In the genomic region with DNA sequence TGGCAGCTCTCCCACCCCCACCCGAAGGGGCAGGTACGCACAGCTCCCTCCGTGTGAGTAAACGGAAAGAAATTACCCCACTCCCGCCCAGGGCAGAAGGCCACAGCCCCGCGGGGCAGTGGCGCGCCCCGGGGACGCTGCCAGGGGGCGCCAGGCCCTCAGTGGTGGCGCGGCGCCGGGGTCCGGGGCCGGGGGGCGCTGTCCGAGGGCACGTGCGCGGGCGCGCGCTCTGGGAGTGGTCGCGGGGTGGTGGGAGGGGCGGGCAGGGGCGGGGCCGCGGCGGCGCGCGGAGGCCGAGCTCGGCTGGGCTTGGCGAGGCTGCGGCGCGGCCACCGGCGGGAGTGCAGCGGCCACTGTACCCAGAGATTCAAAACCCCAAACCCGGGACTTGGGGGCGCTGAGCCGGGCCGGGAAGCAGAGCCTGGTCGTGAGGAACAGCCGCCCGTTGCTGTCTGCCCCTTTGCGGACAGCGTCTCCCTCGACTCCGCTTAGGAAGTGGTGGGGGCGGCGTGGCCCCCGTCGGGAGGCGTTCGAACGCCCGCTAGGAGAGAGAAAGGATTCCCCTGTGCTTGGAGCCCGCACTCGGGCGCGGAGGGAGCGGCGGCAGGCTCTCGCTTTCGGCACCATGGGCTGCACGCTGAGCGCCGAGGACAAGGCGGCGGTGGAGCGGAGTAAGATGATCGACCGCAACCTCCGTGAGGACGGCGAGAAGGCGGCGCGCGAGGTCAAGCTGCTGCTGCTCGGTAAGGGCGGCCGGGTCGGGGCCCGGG, we compare ENCODE assay signal across 8 cellular contexts. TPM values are rescaled to one million over a fixed set of nuclear protein-coding genes. Genes with fewer than 3 reads are reported as not detected.
DNase-seq lines count a peak whose midpoint lies in the region; ATAC-seq and TF ChIP-seq lines count a peak whose summit lies in the region.

A gene (plus strand): TSS at position 296 of the 770 bp plus-strand sequence. CDS start 330 bp downstream, at position 626.

- peaks cover 17 to 27% of the 10 kb centered on the region in 2 donors for H3K27me3 Mint-ChIP-seq in CD4-positive, alpha-beta memory T cell

- 0 out of 2 replicates have a peak, but pooled peaks have one; percentile 8 for TF ChIP-seq CTCF in WI38 (IDR thresholded peaks at IDR 0.05; ENCODE audit: low read depth, low read length)
- TF ChIP-seq CTCF in lung (IDR thresholded peaks at IDR 0.05; ENCODE audit: control extremely low read depth, extremely low read depth) = no peak

- intact Hi-C loops in CD4-positive, alpha-beta memory T cell (cut with micrococcal nuclease) = no loop called here

- no peak for DNase-seq in CD4-positive, alpha-beta memory T cell
- DNase-seq in NCI-H1417 treated with DMSO at 0.1 percent for 48 hours (lab: John Stamatoyannopoulos, UW) = peak; percentile 31
- peak; percentile 71 for DNase-seq in lung (ENCODE audit: low spot score)
- DNase-seq in stimulated activated effector memory CD8-positive, alpha-beta T cell treated with anti-CD3 and anti-CD28 coated beads, Interleukin-12 subunit alpha, Interleukin-12 subunit beta, amount 100 ng/mL, for 72 hours (ENCODE audit: low spot score in 2 of 2) = no peak

- CTCF ChIA-PET in CD4-positive, alpha-beta memory T cell (lab: Charles Lee; ENCODE audit: partially characterized antibody) = no interaction called here

- H3K27me3 ChIP-seq in CD4-positive, alpha-beta memory T cell (ENCODE audit: insufficient read depth, low read length) = no peaks in the 10 kb centered on the region
- H3K27me3 ChIP-seq in lung (ENCODE audit: control insufficient read depth, insufficient read depth) = no peaks in the 10 kb centered on the region

- H3K36me3 ChIP-seq in CD4-positive, alpha-beta memory T cell (ENCODE audit: insufficient read depth, low read length) = no peaks in the 10 kb centered on the region
- no peaks in the 10 kb centered on the region for H3K36me3 ChIP-seq in lung (ENCODE audit: control insufficient read depth in 2 of 2, insufficient read depth in 2 of 2, low read length in 2 of 2)

- no peak within 1 kb of the TSS for H3K27ac ChIP-seq in CD4-positive, alpha-beta memory T cell (ENCODE audit: low read depth, low read length)
- H3K27ac ChIP-seq in lung (ENCODE audit: low read depth in 1 of 2, low read length in 1 of 2) = peak within 1 kb of the TSS; percentile 67 to 97

- POLR2A ChIA-PET in CD4-positive, alpha-beta memory T cell (lab: Charles Lee; ENCODE audit: partially characterized antibody) = no interaction called here

- no peaks in the 10 kb centered on the region for H3K4me1 ChIP-seq in CD4-positive, alpha-beta memory T cell (ENCODE audit: insufficient read depth, low read length)
- peaks cover 3 to 10% of the 10 kb centered on the region in 2 donors for H3K4me1 ChIP-seq in lung (ENCODE audit: control insufficient read depth in 2 of 2, insufficient read depth in 2 of 2, low read length in 2 of 2)

- in situ Hi-C loops in endometrial microvascular endothelial cells (cut with HindIII; ENCODE audit: inconsistent ontology term, low pct_unique_long_range_greater_than_20kb, low sequenced_read_pairs) = loop anchor here (25.0 kb wide), 1 partner anchor 528 kb away; no protein-coding TSS in a partner anchor

- H3K9me3 ChIP-seq in CD4-positive, alpha-beta memory T cell (ENCODE audit: control insufficient read depth in 1 of 2, low read length in 2 of 2) = no peaks in the 10 kb centered on the region
- H3K9me3 ChIP-seq in lung (ENCODE audit: control insufficient read depth in 2 of 2, insufficient read depth in 1 of 2, low read length in 1 of 2) = no peaks in the 10 kb centered on the region

- peak within 1 kb of the TSS in 2 of 7 donors; percentile 10 to 25 for H3K27ac Mint-ChIP-seq in CD4-positive, alpha-beta memory T cell
- H3K27ac Mint-ChIP-seq in stimulated activated effector memory CD8-positive, alpha-beta T cell treated with anti-CD3 and anti-CD28 coated beads, Interleukin-12 subunit alpha, Interleukin-12 subunit beta, amount 100 ng/mL, for 72 hours = no peak within 1 kb of the TSS

- 0 to 1% methylated on average over 70 to 92 of the region's 92 CpGs for WGBS in lung, 2 donors

- peaks cover 0 to 16% (median 5%) of the 10 kb centered on the region in 4 donors for H3K4me1 Mint-ChIP-seq in CD4-positive, alpha-beta memory T cell
- no peaks in the 10 kb centered on the region for H3K4me1 Mint-ChIP-seq in stimulated activated effector memory CD8-positive, alpha-beta T cell treated with anti-CD3 and anti-CD28 coated beads, Interleukin-12 subunit alpha, Interleukin-12 subunit beta, amount 100 ng/mL, for 72 hours

- H3K36me3 Mint-ChIP-seq in CD4-positive, alpha-beta memory T cell = no peaks in the 10 kb centered on the region
- no peaks in the 10 kb centered on the region for H3K36me3 Mint-ChIP-seq in stimulated activated effector memory CD8-positive, alpha-beta T cell treated with anti-CD3 and anti-CD28 coated beads, Interleukin-12 subunit alpha, Interleukin-12 subunit beta, amount 100 ng/mL, for 72 hours

- peak within 1 kb of the TSS; percentile 18 to 66 (median 55) for H3K4me3 Mint-ChIP-seq in CD4-positive, alpha-beta memory T cell
- peak within 1 kb of the TSS; percentile 7 for H3K4me3 Mint-ChIP-seq in stimulated activated effector memory CD8-positive, alpha-beta T cell treated with anti-CD3 and anti-CD28 coated beads, Interleukin-12 subunit alpha, Interleukin-12 subunit beta, amount 100 ng/mL, for 72 hours

- no peak within 1 kb of the TSS for H3K4me3 ChIP-seq in CD4-positive, alpha-beta memory T cell (ENCODE audit: low read length in 2 of 2)
- peak within 1 kb of the TSS; percentile 78 for H3K4me3 ChIP-seq in WI38 (ENCODE audit: low read depth, low read length)
- H3K4me3 ChIP-seq in lung = peak within 1 kb of the TSS; percentile 87

- ATAC-seq in GM21423 (IDR thresholded peaks at IDR 0.05; ENCODE audit: unreplicated experiment) (peak; percentile 38), lung (ENCODE audit: insufficient read depth, low FRiP score) (peak; percentile 83), HG02571 (IDR thresholded peaks at IDR 0.05; ENCODE audit: unreplicated experiment) (no peak)
- ATAC-seq in stimulated activated effector memory CD8-positive, alpha-beta T cell treated with anti-CD3 and anti-CD28 coated beads, Interleukin-12 subunit alpha, Interleukin-12 subunit beta, amount 100 ng/mL, for 72 hours = peak; percentile 37

- H3K9me3 Mint-ChIP-seq in CD4-positive, alpha-beta memory T cell = peaks cover 0 to 21% (median 9%) of the 10 kb centered on the region in 8 donors
- peaks cover 10% of the 10 kb centered on the region for H3K9me3 Mint-ChIP-seq in stimulated activated effector memory CD8-positive, alpha-beta T cell treated with anti-CD3 and anti-CD28 coated beads, Interleukin-12 subunit alpha, Interleukin-12 subunit beta, amount 100 ng/mL, for 72 hours

RNA-seq across cellular contexts. Expression of the gene that starts here (rescaled TPM):
- under 1 TPM; 0.49 to 0.78 TPM for total RNA-seq in CD4-positive, alpha-beta memory T cell
- polyA plus RNA-seq in CD4-positive, alpha-beta memory T cell = under 1 TPM in 1 of 2 donors, not detected in 1; 0.60 TPM
- total RNA-seq in endometrial microvascular endothelial cells (ENCODE audit: inconsistent ontology term) (25.3 TPM), lung (100 to 1,000 TPM in 1 of 2 donors, 10 to 100 TPM in 1; 28.5 to 155 TPM)
- polyA plus RNA-seq in lung = 10 to 100 TPM; 10.4 to 11.9 TPM

Comparison
In these comparisons a context has a peak if more than half of its experiments do, and no peak if none do; other contexts are left out.
1. RNA of the gene that starts here (total RNA-seq): 28.5 to 155 TPM in lung and 25.3 TPM in endometrial microvascular endothelial cells (single experiment); 0.49 to 0.78 TPM in CD4-positive, alpha-beta memory T cell; every median in the first group is over 10 times any median in the second.
2. RNA of the gene that starts here (polyA plus RNA-seq): 10.4 to 11.9 TPM in lung; 0.60 TPM in CD4-positive, alpha-beta memory T cell; every median in the first group is over 4 times any median in the second.
3. DNase-seq: peak in NCI-H1417 treated with DMSO at 0.1 percent for 48 hours (single experiment) and lung (single experiment); none in CD4-positive, alpha-beta memory T cell (0 of 5) and stimulated activated effector memory CD8-positive, alpha-beta T cell treated with anti-CD3 and anti-CD28 coated beads, Interleukin-12 subunit alpha, Interleukin-12 subunit beta, amount 100 ng/mL, for 72 hours (0 of 2).
4. H3K4me3 ChIP-seq: peak in WI38 (single experiment) and lung (single experiment); none in CD4-positive, alpha-beta memory T cell (0 of 2).